Comparison of ENCODE assay signal across 9 cellular contexts in the genomic region with DNA sequence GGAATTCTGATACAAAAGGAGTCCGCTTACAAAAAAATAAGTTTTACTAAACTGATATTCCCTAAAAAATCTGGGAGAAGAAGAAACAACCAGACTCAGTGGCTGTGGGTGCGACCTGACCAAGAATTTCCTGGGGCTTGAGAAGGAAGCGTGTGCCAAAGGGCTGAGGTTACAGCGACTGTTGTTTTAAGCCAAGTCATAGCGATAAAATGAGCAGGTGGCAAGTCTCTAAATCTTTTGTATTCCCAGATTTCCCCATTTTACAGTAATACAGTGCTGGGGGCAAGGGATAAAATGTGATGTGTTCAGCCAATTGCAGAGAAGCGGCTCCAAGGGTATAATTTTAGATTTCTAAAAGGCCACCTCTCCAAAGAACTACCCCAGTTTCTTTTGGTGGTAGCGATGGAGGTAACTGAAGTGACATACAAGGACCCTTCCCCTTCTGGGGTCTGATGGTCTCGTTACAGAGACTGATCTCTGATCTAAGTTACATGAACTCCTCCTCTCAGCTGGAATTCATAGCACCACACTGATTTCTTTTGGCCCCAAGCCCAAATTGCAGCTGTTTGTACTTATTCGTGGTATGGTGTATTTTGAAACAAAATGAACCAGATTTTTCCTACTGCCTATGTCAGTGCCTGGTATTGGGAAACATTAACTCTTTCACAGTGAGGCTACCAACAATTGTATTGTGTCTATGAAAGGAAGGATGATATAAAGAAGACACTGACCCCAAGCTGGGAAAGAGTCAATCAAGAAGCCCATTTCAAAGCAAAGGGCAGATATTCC. TPM values are rescaled to one million over a fixed set of nuclear protein-coding genes. Genes with fewer than 3 reads are reported as not detected.
DNase-seq lines count a peak whose midpoint lies in the region; ATAC-seq, FAIRE-seq and TF ChIP-seq lines count a peak whose summit lies in the region.
"Had no signal": no experiment of that assay in that cellular context is flagged by ENCODE, and none has a peak within 500 bp of the region (broad histone marks: within the 10 kb centered on the region; RNA-seq: fewer than 3 reads in every experiment).

No MANE protein-coding gene starts in this region.

- no peak overlapping the region for H2BK5ac ChIP-seq in mesendoderm (ENCODE audit: low read length)

- H3K27me3 ChIP-seq in thoracic aorta (replicated peaks; ENCODE audit: insufficient read depth): no peaks in the 10 kb centered on the region
- no peaks in the 10 kb centered on the region for H3K27me3 ChIP-seq in mesendoderm (ENCODE audit: insufficient read depth, low read length, poor library complexity)

- no TSS peak for BruUV-seq in MCF 10A (replicated peaks; lab: Mats Ljungman, UMichigan)

- H3K4me3 Mint-ChIP-seq in MCF 10A (ENCODE audit: unreplicated experiment): no peak overlapping the region
- H3K4me3 Mint-ChIP-seq in activated T-cell treated with anti-CD3 and anti-CD28 coated beads, Interleukin-2, amount 50 U/mL, for 72 hours: no peak overlapping the region

- no peak overlapping the region for H2BK15ac ChIP-seq in mesendoderm (replicated peaks; ENCODE audit: low read depth)

- H4K5ac ChIP-seq in mesendoderm (ENCODE audit: low read length): no peak overlapping the region

- no peak overlapping the region for H4K8ac ChIP-seq in mesendoderm (ENCODE audit: low read depth, low read length)

- no peaks in the 10 kb centered on the region for H3K27me3 Mint-ChIP-seq in MCF 10A (ENCODE audit: insufficient read depth, unreplicated experiment)
- H3K27me3 Mint-ChIP-seq in activated T-cell treated with anti-CD3 and anti-CD28 coated beads, Interleukin-2, amount 50 U/mL, for 72 hours (ENCODE audit: low read depth): no peaks in the 10 kb centered on the region

- H3K79me1 ChIP-seq in mesendoderm (ENCODE audit: low read length): no peaks in the 10 kb centered on the region

- no peak overlapping the region for H3K27ac Mint-ChIP-seq in MCF 10A (ENCODE audit: low read depth, unreplicated experiment)
- no peak overlapping the region for H3K27ac Mint-ChIP-seq in activated T-cell treated with anti-CD3 and anti-CD28 coated beads, Interleukin-2, amount 50 U/mL, for 72 hours

- H3K9ac ChIP-seq in mesendoderm (ENCODE audit: low read length): no peak overlapping the region

- no peaks in the 10 kb centered on the region for H3K9me3 ChIP-seq in thoracic aorta

- no peak overlapping the region for H3K4ac ChIP-seq in mesendoderm (ENCODE audit: low read depth, low read length)

- no peak overlapping the region for H2BK120ac ChIP-seq in mesendoderm (ENCODE audit: low read depth, low read length)

- DNase-seq in GM04504 (ENCODE audit: low read depth) (peak; percentile 81), MCF 10A (ENCODE audit: unreplicated experiment) (peak; percentile 14), iris pigment epithelial cell (ENCODE audit: low read depth) (peak; percentile 92), thoracic aorta (ENCODE audit: low spot score) (no peak), kidney tubule cell (ENCODE audit: low spot score) (no peak), mesendoderm (no peak), GM12891 (ENCODE audit: insufficient read length, low spot score) (no peak)
- no peak for DNase-seq in activated T-cell treated with anti-CD3 and anti-CD28 coated beads, Interleukin-2, amount 50 U/mL, for 72 hours
- DNase-seq: activated gamma-delta T cell treated with Interleukin-2 at 50 U/mL for 16 hours had no signal

- H3K36me3 Mint-ChIP-seq in MCF 10A (ENCODE audit: insufficient read depth, unreplicated experiment): no peaks in the 10 kb centered on the region
- no peaks in the 10 kb centered on the region for H3K36me3 Mint-ChIP-seq in activated T-cell treated with anti-CD3 and anti-CD28 coated beads, Interleukin-2, amount 50 U/mL, for 72 hours (ENCODE audit: insufficient read depth in 2 of 2)

- no peak for ATAC-seq in thoracic aorta (ENCODE audit: insufficient number of reproducible peaks, low FRiP score, low read depth)
- no peak for ATAC-seq in activated T-cell treated with anti-CD3 and anti-CD28 coated beads, Interleukin-2, amount 50 U/mL, for 72 hours (replicated peaks in 1 of 2)

- TF ChIP-seq POLR2A in GM12891 (IDR thresholded peaks at IDR 0.05; ENCODE audit: low read depth, low read length): no peak

- no peaks in the 10 kb centered on the region for H3K79me2 ChIP-seq in mesendoderm (ENCODE audit: control insufficient read depth, insufficient read depth, low read length)

- POLR2A ChIA-PET in MCF 10A (lab: Yijun Ruan, JAX): no interaction called here

- TF ChIP-seq CTCF in MCF 10A (IDR thresholded peaks at IDR 0.05; ENCODE audit: unreplicated experiment) (no peak), thoracic aorta (IDR thresholded peaks at IDR 0.05) (no peak)

- H3K4me3 ChIP-seq in thoracic aorta (peak overlapping the region; percentile 8), mesendoderm (ENCODE audit: low read length) (no peak overlapping the region)

- intact Hi-C loops in MCF 10A (cut with micrococcal nuclease): no loop called here

- no peak overlapping the region for H3K23ac ChIP-seq in mesendoderm (ENCODE audit: low read length)

- no peaks in the 10 kb centered on the region for H3K36me3 ChIP-seq in thoracic aorta
- no peaks in the 10 kb centered on the region for H3K36me3 ChIP-seq in mesendoderm (ENCODE audit: control insufficient read depth, insufficient read depth, low read length)

- no peaks in the 10 kb centered on the region for H3K4me1 Mint-ChIP-seq in MCF 10A (ENCODE audit: insufficient read depth, unreplicated experiment)
- no peaks in the 10 kb centered on the region for H3K4me1 Mint-ChIP-seq in activated T-cell treated with anti-CD3 and anti-CD28 coated beads, Interleukin-2, amount 50 U/mL, for 72 hours (ENCODE audit: low read depth)

- H2AK5ac ChIP-seq in mesendoderm (ENCODE audit: low read length): no peak overlapping the region

- H3K27ac ChIP-seq in thoracic aorta (peak overlapping the region; percentile 19 to 40), mesendoderm (ENCODE audit: low read depth, low read length) (no peak overlapping the region)

- no peak overlapping the region for H3K4me2 ChIP-seq in mesendoderm (ENCODE audit: low read length)

- H3K18ac ChIP-seq in mesendoderm (ENCODE audit: low read length): no peak overlapping the region

- CTCF ChIA-PET in MCF 10A (lab: Yijun Ruan, JAX): no interaction called here

- no peak overlapping the region for H3K56ac ChIP-seq in mesendoderm (ENCODE audit: low read length)

- no peaks in the 10 kb centered on the region for H3K9me3 Mint-ChIP-seq in MCF 10A (ENCODE audit: unreplicated experiment)
- H3K9me3 Mint-ChIP-seq in activated T-cell treated with anti-CD3 and anti-CD28 coated beads, Interleukin-2, amount 50 U/mL, for 72 hours: peaks cover 0 to 2% of the 10 kb centered on the region in 2 donors

- peaks cover 49 to 80% of the 10 kb centered on the region in 2 donors for H3K4me1 ChIP-seq in thoracic aorta (ENCODE audit: control insufficient read depth in 1 of 2, low read depth in 2 of 2)
- peaks cover 3% of the 10 kb centered on the region for H3K4me1 ChIP-seq in mesendoderm (ENCODE audit: control insufficient read depth, low read depth, low read length)

- FAIRE-seq in GM12891 (lab: Jason Lieb, UNC): no peak

- no CpG with 5 or more reads among the region's 9 CpGs for WGBS in mesendoderm (ENCODE audit: extremely low coverage, insufficient coverage, low lambda C conversion rate)

TF ChIP-seq in GM12891, 5 proteins besides CTCF, POLR2A, EP300 and RAD21:
- TF ChIP-seq POLR2AphosphoS5 (IDR thresholded peaks at IDR 0.05; ENCODE audit: low read depth, low read length): no peak
- no peak for TF ChIP-seq TAF1 (IDR thresholded peaks at IDR 0.05; ENCODE audit: low read depth, low read length)
- TF ChIP-seq SPI1 (IDR thresholded peaks at IDR 0.05; ENCODE audit: low read depth, low read length): no peak
- TF ChIP-seq POU2F2 (IDR thresholded peaks at IDR 0.05; ENCODE audit: low read depth, low read length): no peak
- no peak for TF ChIP-seq PAX5 (IDR thresholded peaks at IDR 0.05; ENCODE audit: insufficient read depth, low read length, severe bottlenecking)
TF ChIP-seq in GM12891: peak in this region for 0.

RNA-seq across cellular contexts. Expression of a gene that starts 41.6 kb away (rescaled TPM):
- total RNA-seq in MCF 10A (2022) (0.21 and 0.47 TPM in 2 replicates), thoracic aorta (10 to 100 TPM; 85.1 to 94.0 TPM)
- 3.0 TPM for polyA plus RNA-seq in mesendoderm (2013, experiment 1 of 2)
- polyA plus RNA-seq in mesendoderm (2013, experiment 2 of 2): 2.6 TPM
- polyA plus RNA-seq in GM12891 (2012; ENCODE audit: low read depth, missing spikeins): 0.22 TPM
- not detected for total RNA-seq in activated T-cell treated with anti-CD3 and anti-CD28 coated beads, Interleukin-2, amount 50 U/mL, for 72 hours

Comparison
In these comparisons a context has a peak if more than half of its experiments do, and no peak if none do; other contexts are left out.
1. DNase-seq: peak in GM04504 (single experiment), MCF 10A (single experiment) and iris pigment epithelial cell (single experiment); none in thoracic aorta (single experiment), kidney tubule cell (single experiment), mesendoderm (single experiment), GM12891 (single experiment) and activated T-cell treated with anti-CD3 and anti-CD28 coated beads, Interleukin-2, amount 50 U/mL, for 72 hours (0 of 2).
2. RNA of a gene that starts 41.6 kb away (total RNA-seq): 85.1 to 94.0 TPM in thoracic aorta; 0.21 to 0.47 TPM in MCF 10A and not detected in activated T-cell treated with anti-CD3 and anti-CD28 coated beads, Interleukin-2, amount 50 U/mL, for 72 hours; every median in the first group is over 10 times any median in the second.